Comparison of ENCODE assay signal across 14 cellular contexts in the genomic region with DNA sequence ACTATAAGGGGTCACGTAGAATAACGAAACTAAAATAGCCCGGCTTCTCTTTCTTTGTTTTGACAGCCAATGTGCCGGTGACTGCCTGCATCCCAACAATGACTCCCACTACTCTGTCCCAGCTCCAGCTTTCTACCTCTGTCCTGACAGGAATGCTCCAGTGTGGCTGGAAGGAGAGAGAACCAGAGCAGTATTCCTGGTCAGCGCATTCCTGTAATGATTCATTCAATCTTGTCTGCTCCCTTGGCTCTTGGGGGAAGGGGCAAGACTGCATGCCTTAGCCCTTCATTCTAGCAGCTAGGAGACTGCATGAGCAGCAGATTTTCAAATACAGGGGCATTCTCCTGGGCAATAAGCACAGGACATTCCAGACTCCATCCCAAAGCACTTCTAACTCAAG.
DNase-seq lines count a peak whose midpoint lies in the region; TF ChIP-seq lines count a peak whose summit lies in the region.
"Had no signal": no experiment of that assay in that cellular context is flagged by ENCODE, and none has a peak within 500 bp of the region (broad histone marks: within the 10 kb centered on the region; RNA-seq: fewer than 3 reads in every experiment).

No MANE protein-coding gene starts in this region.

- H3K27me3 Mint-ChIP-seq in neural crest cell (ENCODE audit: low read depth), result no peaks in the 10 kb centered on the region

- H3K4me3 ChIP-seq in fibroblast of the aortic adventitia (ENCODE audit: low read depth, low read length) (peak overlapping the region; percentile 25), thyroid gland (replicated peaks in 1 of 3) (no peak overlapping the region)
- H3K4me3 ChIP-seq: heart right ventricle, mucosa of descending colon had no signal

- no peak overlapping the region for H3K27ac Mint-ChIP-seq in neural crest cell (ENCODE audit: unreplicated experiment)

- H3K27me3 ChIP-seq in thyroid gland, result no peaks in the 10 kb centered on the region
- H3K27me3 ChIP-seq: dorsolateral prefrontal cortex, heart right ventricle had no signal

- no peaks in the 10 kb centered on the region for H3K9me3 Mint-ChIP-seq in neural crest cell

- peak; percentile 47 for DNase-seq in ELR (ENCODE audit: low read depth)
- peak; percentile 20 for DNase-seq in OCI-M1 (lab: John Stamatoyannopoulos, UW)
- DNase-seq in fibroblast of the aortic adventitia (ENCODE audit: low read depth), result peak; percentile 29
- DNase-seq in neural crest cell (ENCODE audit: low read depth, low spot score), result no peak
- no peak for DNase-seq in thyroid gland
- DNase-seq in amniotic stem cell (lab: John Stamatoyannopoulos, UW), result no peak
- no peak for DNase-seq in NCI-H1436 treated with DMSO at 0.1 percent for 48 hours (lab: John Stamatoyannopoulos, UW)
- no peak for DNase-seq in activated effector memory CD4-positive, alpha-beta T cell treated with anti-CD3 and anti-CD28 coated beads, Interleukin-2, amount 50 U/mL, for 16 hours
- DNase-seq: activated CD8-positive, alpha-beta memory T cell treated with anti-CD3 and anti-CD28 coated beads, Interleukin-2, amount 50 U/mL, for 4 hours; dorsolateral prefrontal cortex; heart right ventricle; mucosa of descending colon; NCI-H446 treated with DMSO at 0.1 percent for 48 hours; right cardiac atrium had no signal

- H3K4me1 ChIP-seq in thyroid gland, result no peaks in the 10 kb centered on the region
- H3K4me1 ChIP-seq: heart right ventricle had no signal

- H3K9me3 ChIP-seq in thyroid gland, result no peaks in the 10 kb centered on the region
- H3K9me3 ChIP-seq: mucosa of descending colon had no signal

- H3K36me3 Mint-ChIP-seq in neural crest cell (ENCODE audit: low read depth), result no peaks in the 10 kb centered on the region

- TF ChIP-seq CTCF in fibroblast of the aortic adventitia (IDR thresholded peaks at IDR 0.05; ENCODE audit: insufficient read depth, low read length), result no peak
- no peak for TF ChIP-seq CTCF in neural crest cell (conservative IDR thresholded peaks at IDR 0.05)
- TF ChIP-seq CTCF in thyroid gland (IDR thresholded peaks at IDR 0.05), result no peak

- TF ChIP-seq POLR2A in thyroid gland (IDR thresholded peaks at IDR 0.05), result no peak

- H3K27ac ChIP-seq in thyroid gland, result no peak overlapping the region
- H3K27ac ChIP-seq: dorsolateral prefrontal cortex, heart right ventricle had no signal

- intact Hi-C loops in thyroid gland (cut with DNase I), result no loop called here

- H3K4me1 Mint-ChIP-seq in neural crest cell, result peaks cover 5% of the 10 kb centered on the region

- no peaks in the 10 kb centered on the region for H3K36me3 ChIP-seq in thyroid gland
- H3K36me3 ChIP-seq: heart right ventricle had no signal

- 37 to 40% methylated on average over 5 of the region's 5 CpGs for WGBS in thyroid gland, 2 donors

- H3K4me3 Mint-ChIP-seq in neural crest cell, result peak overlapping the region; percentile 5

Comparison
In these comparisons a context has a peak if more than half of its experiments do, and no peak if none do; other contexts are left out.
1. DNase-seq: peak in ELR (single experiment), OCI-M1 (single experiment) and fibroblast of the aortic adventitia (single experiment); none in neural crest cell (single experiment), thyroid gland (0 of 2), amniotic stem cell (single experiment), NCI-H1436 treated with DMSO at 0.1 percent for 48 hours (single experiment) and activated effector memory CD4-positive, alpha-beta T cell treated with anti-CD3 and anti-CD28 coated beads, Interleukin-2, amount 50 U/mL, for 16 hours (single experiment).